13 cellular contexts compared by ENCODE assay signal in genomic region chr1:211944733-211945500, GRCh38.
A peak's percentile ranks its signal among the peaks of the same experiment; 100 is the strongest.
DNase-seq lines count a peak whose midpoint lies in the region; ATAC-seq, FAIRE-seq and TF ChIP-seq lines count a peak whose summit lies in the region.
"Had no signal": no experiment of that assay in that cellular context is flagged by ENCODE, and none has a peak within 500 bp of the region (broad histone marks: within the 10 kb centered on the region; RNA-seq: fewer than 3 reads in every experiment).

No MANE protein-coding gene starts in this region.

- no peak overlapping the region for H3K27ac ChIP-seq in K562 (ENCODE audit: extremely low read depth, low read depth, low read length)
- H3K27ac ChIP-seq: gastroesophageal sphincter had no signal

- no peaks in the 10 kb centered on the region for H3K79me2 ChIP-seq in K562 (ENCODE audit: control insufficient read depth, insufficient read depth, low read length)

- H3K9me1 ChIP-seq in K562 (ENCODE audit: control insufficient read depth, insufficient read depth, low read length), result no peaks in the 10 kb centered on the region

- TF ChIP-seq CTCF in K562 (IDR thresholded peaks at IDR 0.05 in 2 of 3, conservative IDR thresholded peaks at IDR 0.05 in 1 of 3; ENCODE audit: insufficient read depth in 2 of 3, low read depth in 1 of 3, low read length in 3 of 3) (peak; percentile 35 to 53 (median 41); a peak in 4 of 6 replicates), type B pancreatic cell (conservative IDR thresholded peaks at IDR 0.05) (peak; percentile 38), GM10248 (IDR thresholded peaks at IDR 0.05; ENCODE audit: control extremely low read depth, extremely low read depth, low read depth, missing control alignments) (no peak)

- no peak overlapping the region for H2AFZ ChIP-seq in K562 (ENCODE audit: low read depth, low read length)

- no TSS peak for BruUV-seq in K562 (replicated peaks; lab: Mats Ljungman, UMichigan)

- H3K9ac ChIP-seq in K562 (ENCODE audit: insufficient read depth in 1 of 2, low read depth in 2 of 2, low read length in 2 of 2), result no peak overlapping the region

- DNase-seq in DMS53 (lab: John Stamatoyannopoulos, UW) (peak; percentile 14), DMS53 treated with DMSO at 0.1 percent for 48 hours (lab: John Stamatoyannopoulos, UW; ENCODE audit: unreplicated experiment) (no peak), K562 (ENCODE audit: extremely low read depth in 1 of 4, low spot score in 3 of 4) (no peak), iPS-NIHi11 (ENCODE audit: low spot score) (peak; percentile 51), type B pancreatic cell (ENCODE audit: extremely low spot score, unreplicated experiment) (no peak), activated T-cell treated with anti-CD3 and anti-CD28 coated beads for 4 hours (no peak), GM10248 (ENCODE audit: extremely low spot score) (no peak)
- no peak for DNase-seq in stimulated activated CD4-positive, alpha-beta T cell treated with anti-CD3 and anti-CD28 coated beads, Interleukin-4, amount 100 ng/mL, for 4 hours
- DNase-seq: activated CD4-positive, alpha-beta T cell treated with anti-CD3 and anti-CD28 coated beads, Interleukin-2, amount 50 U/mL, for 48 hours; NCI-H1048; stimulated activated CD4-positive, alpha-beta T cell treated with anti-CD3 and anti-CD28 coated beads, Interleukin-15, amount 100 ng/mL, for 24 hours had no signal

- FAIRE-seq in K562 (lab: Jason Lieb, UNC), result no peak
- FAIRE-seq: A204.1 had no signal

- no peak overlapping the region for H3K4me3 ChIP-seq in K562
- H3K4me3 ChIP-seq: gastroesophageal sphincter had no signal

- in situ Hi-C loops in K562 (cut with MboI), result no loop called here

- WGBS in K562 (ENCODE audit: insufficient coverage, low coverage, missing lambda C conversion rate), result 84% methylated on average over 10 of the region's 10 CpGs

- H3K4me1 ChIP-seq in K562 (replicated peaks in 1 of 2; ENCODE audit: control insufficient read depth in 2 of 2, insufficient read depth in 2 of 2, low read length in 2 of 2), result no peaks in the 10 kb centered on the region
- H3K4me1 ChIP-seq: gastroesophageal sphincter had no signal

- H3K27ac Mint-ChIP-seq in type B pancreatic cell, result no peak overlapping the region

- no peaks in the 10 kb centered on the region for H3K27me3 ChIP-seq in K562 (ENCODE audit: control insufficient read depth in 2 of 2, insufficient read depth in 2 of 2, low read length in 2 of 2)
- H3K27me3 ChIP-seq: gastroesophageal sphincter had no signal

- no peaks in the 10 kb centered on the region for H3K27me3 Mint-ChIP-seq in type B pancreatic cell

- peaks cover 24% of the 10 kb centered on the region for H3K36me3 Mint-ChIP-seq in type B pancreatic cell

- CTCF ChIA-PET in K562 (lab: Yijun Ruan, JAX; ENCODE audit: low intra/inter-chr PET ratio), result interaction anchor here (0.8 to 1.9 kb wide), 3 partner anchors 115 to 246 kb away, joined by 4 to 17 read pairs (median 7); no protein-coding TSS in a partner anchor
- CTCF ChIA-PET in GM10248 (lab: Yijun Ruan, JAX), result interaction anchor here (0.8 to 1.6 kb wide), 4 partner anchors 90 to 274 kb away, joined by 3 to 4 read pairs (median 3); partner anchors contain the start of genes DTL and INTS7

- no peak for TF ChIP-seq EP300 in K562 (IDR thresholded peaks at IDR 0.05; ENCODE audit: low read length)

- H3K9me3 Mint-ChIP-seq in type B pancreatic cell, result no peaks in the 10 kb centered on the region

- POLR2A ChIA-PET in K562 (lab: Yijun Ruan, JAX), result interaction anchor here (0.6 to 1.0 kb wide), 5 partner anchors 10 to 15 kb away, joined by 3 read pairs; no protein-coding TSS in a partner anchor
- POLR2A ChIA-PET in GM10248 (lab: Yijun Ruan, JAX), result no interaction called here

- H3K36me3 ChIP-seq in K562 (ENCODE audit: control insufficient read depth, insufficient read depth, low read length), result peaks cover 60% of the 10 kb centered on the region; the same call in 2 of the 3 replicates

- no peaks in the 10 kb centered on the region for H4K20me1 ChIP-seq in K562 (replicated peaks; ENCODE audit: control insufficient read depth, insufficient read depth, low read length)

- TF ChIP-seq POLR2A in K562 (conservative IDR thresholded peaks at IDR 0.05), result no peak

- peak; percentile 44; the same call in 2 of the 3 replicates for ATAC-seq in K562
- ATAC-seq: gastroesophageal sphincter had no signal

- no peak overlapping the region for H3K4me2 ChIP-seq in K562 (ENCODE audit: insufficient read depth, low read length)

- no peaks in the 10 kb centered on the region for H3K9me3 ChIP-seq in K562 (replicated peaks; ENCODE audit: control insufficient read depth, insufficient read depth, low read depth, low read length)
- H3K9me3 ChIP-seq: gastroesophageal sphincter had no signal

- H3K4me3 Mint-ChIP-seq in type B pancreatic cell, result no peak overlapping the region

- peak in 1 of 2 experiments; percentile 59; a peak in 3 of 4 replicates for TF ChIP-seq RAD21 in K562 (CRISPR knock-in tag; conservative IDR thresholded peaks at IDR 0.05 in 1 of 2, IDR thresholded peaks at IDR 0.05 in 1 of 2)

- intact Hi-C loops in K562 (cut with micrococcal nuclease), result no loop called here

- H3K4me1 Mint-ChIP-seq in type B pancreatic cell (ENCODE audit: unreplicated experiment), result peaks cover 15% of the 10 kb centered on the region

TF ChIP-seq in K562, 482 proteins besides CTCF, POLR2A, EP300 and RAD21:
- TF ChIP-seq CBX8 (IDR thresholded peaks at IDR 0.05; ENCODE audit: borderline replicate concordance, extremely low read depth, low read depth, low read length, poor library complexity, severe bottlenecking), result no peak
- no peak for TF ChIP-seq KDM1A (IDR thresholded peaks at IDR 0.05)
- TF ChIP-seq ADNP (tag; IDR thresholded peaks at IDR 0.05), result no peak
- TF ChIP-seq HNRNPLL (IDR thresholded peaks at IDR 0.05; ENCODE audit: low read depth, low read length, poor library complexity, severe bottlenecking), result no peak
- no peak for TF ChIP-seq E4F1 (CRISPR knock-in tag; IDR thresholded peaks at IDR 0.05; ENCODE audit: borderline replicate concordance)
- 0 out of 2 replicates have a peak, but pooled peaks have one; percentile 20 for TF ChIP-seq ZBTB33 (CRISPR knock-in tag; IDR thresholded peaks at IDR 0.05)
- no peak for TF ChIP-seq NCOA6 (IDR thresholded peaks at IDR 0.05)
- TF ChIP-seq DEAF1 (CRISPR knock-in tag; IDR thresholded peaks at IDR 0.05), result peak; percentile 32; the same call in 1 of the 2 replicates
- no peak for TF ChIP-seq HLTF (IDR thresholded peaks at IDR 0.05)
- no peak for TF ChIP-seq ZBTB17 (CRISPR knock-in tag; IDR thresholded peaks at IDR 0.05)

Comparison
In these comparisons a context has a peak if more than half of its experiments do, and no peak if none do; other contexts are left out.
1. DNase-seq: peak in DMS53 (single experiment) and iPS-NIHi11 (single experiment); none in DMS53 treated with DMSO at 0.1 percent for 48 hours (single experiment), K562 (0 of 4), type B pancreatic cell (single experiment), activated T-cell treated with anti-CD3 and anti-CD28 coated beads for 4 hours (single experiment), stimulated activated CD4-positive, alpha-beta T cell treated with anti-CD3 and anti-CD28 coated beads, Interleukin-4, amount 100 ng/mL, for 4 hours (0 of 2) and GM10248 (single experiment).